8 cellular contexts compared by ENCODE assay signal in the genomic region with DNA sequence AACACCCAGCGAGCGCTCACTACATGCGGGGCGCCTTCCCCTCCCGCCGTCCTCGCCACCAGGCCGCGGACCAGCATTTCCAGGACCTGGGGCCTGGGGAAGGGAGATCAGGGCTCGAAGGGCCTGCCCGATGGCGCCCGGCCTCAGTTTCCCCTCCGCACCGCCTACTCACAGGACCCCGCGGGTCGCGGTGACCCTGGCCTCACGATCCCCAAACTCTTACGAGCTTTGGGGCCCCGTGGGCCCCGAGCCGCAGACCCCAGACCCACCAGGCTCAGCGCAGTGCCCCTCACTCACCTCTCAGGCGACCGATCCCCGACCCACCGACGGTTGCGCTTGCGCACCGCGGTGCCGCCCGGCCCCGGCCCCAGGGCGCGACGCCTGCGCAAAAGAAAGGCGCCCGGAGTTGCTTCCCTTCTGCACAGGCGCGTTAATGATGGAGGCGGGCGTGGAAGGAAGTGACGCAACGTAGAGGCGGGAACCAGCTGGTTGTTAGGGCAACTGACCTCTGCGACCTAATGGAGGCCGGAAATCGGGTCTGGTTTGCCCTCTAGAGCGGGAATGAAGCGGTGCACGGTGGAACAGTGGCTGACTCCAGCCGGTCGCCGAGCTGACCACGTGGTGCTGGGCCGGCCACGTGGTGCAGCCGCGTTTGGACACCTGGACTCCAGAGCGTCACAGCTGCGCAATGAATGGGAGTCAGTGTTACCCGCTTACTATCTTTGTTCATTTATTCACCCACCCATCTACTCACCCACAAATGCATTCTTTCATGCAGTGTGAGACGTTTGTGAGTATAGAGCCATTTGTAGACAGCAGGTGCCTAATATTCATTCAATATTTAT. TPM values are rescaled to one million over a fixed set of nuclear protein-coding genes. Genes with fewer than 3 reads are reported as not detected.
DNase-seq lines count a peak whose midpoint lies in the region; ATAC-seq and TF ChIP-seq lines count a peak whose summit lies in the region.

A gene with protein sequence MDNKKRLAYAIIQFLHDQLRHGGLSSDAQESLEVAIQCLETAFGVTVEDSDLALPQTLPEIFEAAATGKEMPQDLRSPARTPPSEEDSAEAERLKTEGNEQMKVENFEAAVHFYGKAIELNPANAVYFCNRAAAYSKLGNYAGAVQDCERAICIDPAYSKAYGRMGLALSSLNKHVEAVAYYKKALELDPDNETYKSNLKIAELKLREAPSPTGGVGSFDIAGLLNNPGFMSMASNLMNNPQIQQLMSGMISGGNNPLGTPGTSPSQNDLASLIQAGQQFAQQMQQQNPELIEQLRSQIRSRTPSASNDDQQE (minus strand): TSS at position 338 of the 845 bp plus-strand sequence. CDS start 14,205 bp downstream, outside the sequence.

- TF ChIP-seq CTCF in GM12873 (IDR thresholded peaks at IDR 0.05; ENCODE audit: insufficient read depth, low read depth, low read length, missing control alignments): peak; percentile 64
- TF ChIP-seq CTCF in ovary (IDR thresholded peaks at IDR 0.05): peak; percentile 24 to 80 (median 71)
- TF ChIP-seq CTCF in thyroid gland (IDR thresholded peaks at IDR 0.05): peak in 5 of 6 experiments; percentile 38 to 61 (median 54)

- intact Hi-C loops in Right ventricle myocardium inferior (cut with DNase I) (no loop called here), ovary (cut with DNase I) (no loop called here), thyroid gland (cut with DNase I) (no loop called here)

- H3K4me3 ChIP-seq in ovary (peak within 1 kb of the TSS; percentile 69), thyroid gland (replicated peaks in 1 of 3) (peak within 1 kb of the TSS; percentile 90 to 92 (median 90))

- DNase-seq in NCI-H1417 (lab: John Stamatoyannopoulos, UW) (peak; percentile 99 to 100 (median 99)), SW 1271 (lab: John Stamatoyannopoulos, UW) (peak; percentile 97 to 99), Right ventricle myocardium inferior (ENCODE audit: missing footprints) (peak; percentile 98), ovary (peak; percentile 98 to 99 (median 99)), thyroid gland (peak; percentile 99)
- peak; percentile 92 for DNase-seq in activated naive CD8-positive, alpha-beta T cell treated with anti-CD3 and anti-CD28 coated beads, Interleukin-2, amount 50 U/mL, for 16 hours (ENCODE audit: low read depth, low spot score)

- H3K36me3 ChIP-seq in ovary: no peaks in the 10 kb centered on the region
- no peaks in the 10 kb centered on the region for H3K36me3 ChIP-seq in thyroid gland

- peak; percentile 70 for TF ChIP-seq EP300 in ovary (IDR thresholded peaks at IDR 0.05)

- peak within 1 kb of the TSS; percentile 79 to 85 for H3K27ac ChIP-seq in ovary
- H3K27ac ChIP-seq in thyroid gland: peak within 1 kb of the TSS; percentile 63 to 93 (median 83)

- WGBS in ovary, 3 donors: 0 to 1% (median 0%) methylated on average over 50 to 68 of the region's 68 CpGs
- 1% methylated on average over 27 to 39 of the region's 68 CpGs for WGBS in thyroid gland, 2 donors

- ATAC-seq in HG02759 (IDR thresholded peaks at IDR 0.05; ENCODE audit: unreplicated experiment) (peak; percentile 74), Right ventricle myocardium inferior (peak; percentile 91)

- H3K4me1 ChIP-seq in ovary (ENCODE audit: insufficient read depth) (peaks cover 2% of the 10 kb centered on the region), thyroid gland (peaks cover 48 to 50% of the 10 kb centered on the region in 2 donors)

- H3K9me3 ChIP-seq in ovary (no peaks in the 10 kb centered on the region), thyroid gland (no peaks in the 10 kb centered on the region)

- H3K27me3 ChIP-seq in ovary: no peaks in the 10 kb centered on the region
- no peaks in the 10 kb centered on the region for H3K27me3 ChIP-seq in thyroid gland

- peak; percentile 83 for TF ChIP-seq POLR2A in ovary (IDR thresholded peaks at IDR 0.05)
- TF ChIP-seq POLR2A in thyroid gland (IDR thresholded peaks at IDR 0.05): peak in 1 of 2 donors; percentile 80

RNA-seq across cellular contexts. Expression of the gene that starts here (rescaled TPM):
- total RNA-seq in Right ventricle myocardium inferior (64.3 TPM), ovary (10 to 100 TPM; 42.0 to 65.3 (median 53.4) TPM), thyroid gland (10 to 100 TPM; 43.4 to 86.8 (median 73.4) TPM)
- 10 to 100 TPM; 27.0 to 65.5 TPM for polyA plus RNA-seq in ovary

Comparison
In these comparisons a context has a peak if more than half of its experiments do, and no peak if none do; other contexts are left out.
1. Peak in every context shown above with its lines: DNase-seq, ATAC-seq, H3K4me3 ChIP-seq and H3K27ac ChIP-seq.